In the genomic region with DNA sequence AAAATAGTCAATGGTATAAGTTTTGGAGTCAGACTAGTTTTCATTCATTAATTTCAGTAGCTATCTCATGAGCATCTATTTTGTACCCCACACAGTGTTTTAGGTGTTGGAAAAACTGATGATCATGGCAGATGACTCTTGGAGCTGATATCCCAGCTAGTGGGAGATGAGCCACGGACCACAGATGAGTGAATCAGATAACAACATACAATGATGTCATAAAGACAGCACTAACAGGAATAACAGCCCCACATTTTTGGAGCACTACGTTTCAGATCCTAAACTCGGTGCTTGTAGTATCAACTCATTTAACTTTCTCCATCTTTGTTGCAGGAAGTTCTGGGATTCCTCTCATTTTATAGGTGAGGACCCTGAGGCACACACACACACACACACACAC, we compare ENCODE assay signal across 22 cellular contexts.
"Had no signal": no experiment of that assay in that cellular context is flagged by ENCODE, and none has a peak within 500 bp of the region (broad histone marks: within the 10 kb centered on the region; RNA-seq: fewer than 3 reads in every experiment).

No MANE protein-coding gene starts in this region.

- H3K4me3 ChIP-seq: coronary artery, esophagus muscularis mucosa, gastroesophageal sphincter, heart left ventricle, ovary, prostate gland, stomach, suprapubic skin, upper lobe of left lung had no signal

- ATAC-seq: activated CD4-positive, CD25-positive, alpha-beta regulatory T cell treated with anti-CD3 and anti-CD28 coated beads, Interleukin-2, amount 50 U/mL, for 24 hours; activated CD8-positive, alpha-beta T cell treated with anti-CD3 and anti-CD28 coated beads, Interleukin-2, amount 10 ng/mL, durations not matched to agents 7 days and 5 days; gastroesophageal sphincter; heart left ventricle; left cardiac atrium had no signal

- H3K9me3 ChIP-seq: gastroesophageal sphincter, neutrophil, ovary, prostate gland, stomach, suprapubic skin, upper lobe of left lung had no signal

- DNase-seq: activated CD4-positive, alpha-beta T cell treated with anti-CD3 and anti-CD28 coated beads, Interleukin-2, amount 50 U/mL, for 1 hour; activated CD8-positive, alpha-beta T cell treated with anti-CD3 and anti-CD28 coated beads, Interleukin-2, amount 10 ng/mL, durations not matched to agents 7 days and 5 days; heart left ventricle; islet precursor cell; left cardiac atrium; ovary; stimulated activated CD4-positive, alpha-beta T cell treated with anti-CD3 and anti-CD28 coated beads, Interleukin-12 subunit alpha, Interleukin-12 subunit beta, amount 100 ng/mL, for 4 hours; stimulated activated CD4-positive, alpha-beta T cell treated with anti-CD3 and anti-CD28 coated beads, Interleukin-4, amount 100 ng/mL, for 4 hours; stomach; upper lobe of left lung had no signal

- H3K4me3 Mint-ChIP-seq: activated CD8-positive, alpha-beta T cell treated with anti-CD3 and anti-CD28 coated beads, Interleukin-2, amount 10 ng/mL, durations not matched to agents 7 days and 5 days; activated T-helper 1 cell treated with anti-CD3 and anti-CD28 coated beads, Interleukin-12 subunit alpha, Interleukin-12 subunit beta, Interleukin-2, Interleukin-4 antibody, amounts not matched to agents 30 ng/mL and 10 ng/mL and 1 ng/mL, durations not matched to agents 14 hours and 24 hours and 36 hours; memory B cell; nephron had no signal

- H3K36me3 ChIP-seq: esophagus muscularis mucosa, gastroesophageal sphincter, heart left ventricle, neutrophil, ovary, prostate gland, stomach, suprapubic skin, upper lobe of left lung had no signal

- H3K27me3 ChIP-seq: neutrophil, ovary, upper lobe of left lung had no signal

- H3K27me3 Mint-ChIP-seq: memory B cell had no signal

- H3K27ac Mint-ChIP-seq: activated CD8-positive, alpha-beta T cell treated with anti-CD3 and anti-CD28 coated beads, Interleukin-2, amount 10 ng/mL, durations not matched to agents 7 days and 5 days; activated T-helper 1 cell treated with anti-CD3 and anti-CD28 coated beads, Interleukin-12 subunit alpha, Interleukin-12 subunit beta, Interleukin-2, Interleukin-4 antibody, amounts not matched to agents 30 ng/mL and 10 ng/mL and 1 ng/mL, durations not matched to agents 14 hours and 24 hours and 36 hours; memory B cell had no signal

- H3K4me1 Mint-ChIP-seq: memory B cell had no signal

- H3K9me3 Mint-ChIP-seq: activated naive CD4-positive, alpha-beta T cell treated with anti-CD3 and anti-CD28 coated beads, Interleukin-2, amount 50 U/mL, for 72 hours had no signal

- H3K4me1 ChIP-seq: esophagus muscularis mucosa, gastroesophageal sphincter, heart left ventricle, prostate gland, stomach, suprapubic skin, upper lobe of left lung had no signal

- H3K27ac ChIP-seq: coronary artery, esophagus muscularis mucosa, gastroesophageal sphincter, heart left ventricle, neutrophil, ovary, prostate gland, stomach, suprapubic skin, upper lobe of left lung, VCaP had no signal
